In the genomic region with DNA sequence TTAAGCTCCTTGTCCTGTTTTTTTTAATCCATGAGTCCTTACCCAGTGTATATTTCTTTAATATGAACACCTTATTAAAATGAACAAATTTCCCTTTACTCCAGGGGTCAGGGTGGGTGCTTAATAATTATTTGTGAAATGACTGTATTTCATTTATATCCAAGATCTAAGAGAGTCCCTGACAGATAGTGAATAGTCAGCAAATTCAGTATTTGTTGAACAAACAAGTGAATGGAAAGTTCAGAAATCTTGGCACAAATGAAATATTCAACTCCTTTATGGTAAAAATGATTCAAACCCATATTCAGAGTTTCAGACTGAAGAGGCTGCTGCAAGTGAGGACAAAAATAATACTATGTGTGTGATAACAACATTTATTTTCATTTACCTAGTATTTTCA, we compare ENCODE assay signal across 21 cellular contexts.
"Had no signal": no experiment of that assay in that cellular context is flagged by ENCODE, and none has a peak within 500 bp of the region (broad histone marks: within the 10 kb centered on the region; RNA-seq: fewer than 3 reads in every experiment).

No MANE protein-coding gene starts in this region.

- H3K9ac ChIP-seq: KMS-11 had no signal

- H3K4me3 ChIP-seq: SJSA1, SK-N-MC had no signal

- H3K36me3 ChIP-seq: SJSA1 had no signal

- H3K27ac ChIP-seq: KMS-11, SJSA1, SK-N-MC had no signal

- DNase-seq: MV-4-11, NCI-H1048, NCI-H1105, NCI-H1436 treated with DMSO at 0.1 percent for 48 hours, NCI-H1694, NCI-H1930, NCI-H2081, NCI-H2107, NCI-H2171, NCI-H226, NCI-H510A, NCI-H524 treated with DMSO at 0.1 percent for 48 hours, NCI-H774, Right ventricle myocardium superior, RPMI8226, SIG-M5 had no signal

- H3K9me3 ChIP-seq: SJSA1 had no signal

- H3K4me2 ChIP-seq: KMS-11 had no signal

- H3K4me1 ChIP-seq: SJSA1 had no signal

- FAIRE-seq: HTR-8/SVneo, RCC 7860 had no signal

- H3K27me3 ChIP-seq: SJSA1 had no signal
